In the genomic region with DNA sequence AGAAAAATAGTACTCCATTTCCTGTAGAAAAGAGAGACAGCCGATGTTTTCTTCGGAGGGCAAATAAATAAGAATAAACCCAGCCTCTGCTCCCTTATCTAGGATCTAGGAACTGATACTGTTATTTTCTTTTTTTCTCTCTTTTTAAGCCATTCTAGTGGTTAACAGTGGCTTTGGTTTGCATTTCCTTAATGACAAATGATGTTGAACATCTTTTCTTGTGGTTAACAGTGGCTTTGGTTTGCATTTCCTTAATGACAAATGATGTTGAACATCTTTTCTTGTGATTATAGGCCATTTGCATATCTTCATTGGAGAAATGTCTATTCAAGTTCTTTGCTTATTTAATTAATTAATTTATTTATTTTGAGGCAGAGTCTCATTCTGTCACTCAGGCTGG, we compare ENCODE assay signal across 33 cellular contexts. TPM values are rescaled to one million over a fixed set of nuclear protein-coding genes. Genes with fewer than 3 reads are reported as not detected.
DNase-seq lines count a peak whose midpoint lies in the region; ATAC-seq, FAIRE-seq and TF ChIP-seq lines count a peak whose summit lies in the region.
"Had no signal": no experiment of that assay in that cellular context is flagged by ENCODE, and none has a peak within 500 bp of the region (broad histone marks: within the 10 kb centered on the region; RNA-seq: fewer than 3 reads in every experiment).

No MANE protein-coding gene starts in this region.

- BruUV-seq in OCI-LY7 (replicated peaks; lab: Mats Ljungman, UMichigan), result no TSS peak

- H3K79me2 ChIP-seq in OCI-LY7 (ENCODE audit: insufficient read depth, low read depth, low read length) (no peaks in the 10 kb centered on the region), keratinocyte (ENCODE audit: control insufficient read depth, insufficient read depth, low read length) (no peaks in the 10 kb centered on the region)

- DNase-seq in activated naive CD8-positive, alpha-beta T cell treated with anti-CD3 and anti-CD28 coated beads, Interleukin-2, amount 10 ng/mL, durations not matched to agents 7 days and 5 days, result no peak
- no peak for DNase-seq in activated naive CD8-positive, alpha-beta T cell treated with anti-CD3 and anti-CD28 coated beads for 36 hours
- DNase-seq in OCI-LY7 (ENCODE audit: low spot score), result no peak
- DNase-seq in keratinocyte (ENCODE audit: low read depth, low spot score), result no peak
- no peak for DNase-seq in vagina (ENCODE audit: extremely low spot score in 2 of 2)
- no peak for DNase-seq in mesenteric fat pad (ENCODE audit: low spot score)
- DNase-seq: activated CD4-positive, alpha-beta memory T cell treated with anti-CD3 and anti-CD28 coated beads, Interleukin-2, amount 10 ng/mL, durations not matched to agents 7 days and 5 days; activated effector memory CD4-positive, alpha-beta T cell treated with anti-CD3 and anti-CD28 coated beads, Interleukin-2, amount 50 U/mL, for 16 hours; activated naive CD8-positive, alpha-beta T cell treated with anti-CD3 and anti-CD28 coated beads, Interleukin-2, amount 50 U/mL, for 24 hours; activated T-cell treated with anti-CD3 and anti-CD28 coated beads for 4 hours; AML-193; COR-L47; DMS79 treated with DMSO at 0.1 percent for 48 hours; effector memory CD4-positive, alpha-beta T cell; left ventricle myocardium superior; NCI-H1105 treated with DMSO at 0.1 percent for 48 hours; NCI-H2107; NCI-H446 treated with DMSO at 0.1 percent for 48 hours; NK-92 treated with Interleukin-12 subunit alpha and Interleukin-12 subunit beta, amount 100 ng/mL, for 24 hours; Peyer's patch; SIG-M5; stimulated activated CD4-positive, alpha-beta T cell treated with anti-CD3 and anti-CD28 coated beads, Interleukin-1b, Interleukin-23, amount 100 ng/mL, for 48 hours had no signal

- TF ChIP-seq EP300 in gastroesophageal sphincter (IDR thresholded peaks at IDR 0.05), result no peak

- no peak overlapping the region for H2AFZ ChIP-seq in OCI-LY7 (ENCODE audit: low read length)
- no peak overlapping the region for H2AFZ ChIP-seq in keratinocyte (ENCODE audit: control insufficient read depth, low read length)

- 30 to 36% methylated on average over 2 of the region's 2 CpGs for WGBS in gastroesophageal sphincter (ENCODE audit: low coverage in 1 of 2), 2 donors

- FAIRE-seq in keratinocyte (lab: Jason Lieb, UNC), result peak; percentile 13
- FAIRE-seq: A204.1, colon, frontal cortex had no signal

- peaks cover 10% of the 10 kb centered on the region for H3K9me3 Mint-ChIP-seq in activated naive CD8-positive, alpha-beta T cell treated with anti-CD3 and anti-CD28 coated beads, Interleukin-2, amount 10 ng/mL, durations not matched to agents 7 days and 5 days
- peaks cover 10% of the 10 kb centered on the region for H3K9me3 Mint-ChIP-seq in activated naive CD8-positive, alpha-beta T cell treated with anti-CD3 and anti-CD28 coated beads for 36 hours

- no peak overlapping the region for H3K9ac ChIP-seq in keratinocyte (ENCODE audit: control insufficient read depth, extremely low read depth, insufficient read depth, low read length)

- H3K4me3 ChIP-seq in OCI-LY7 (ENCODE audit: low read depth, low read length, poor library complexity, severe bottlenecking) (no peak overlapping the region), keratinocyte (ENCODE audit: control insufficient read depth in 2 of 3, extremely low read depth in 1 of 3, insufficient read depth in 2 of 3, low read depth in 1 of 3, low read length in 3 of 3) (no peak overlapping the region), vagina (no peak overlapping the region), gastroesophageal sphincter (no peak overlapping the region)
- H3K4me3 ChIP-seq: HAP-1, Peyer's patch, skin epidermis had no signal

- H3K9me3 ChIP-seq in OCI-LY7 (ENCODE audit: low read length) (0 out of 2 replicates have a peak, but pooled peaks cover 6% of the 10 kb centered on the region), keratinocyte (ENCODE audit: control insufficient read depth, low read depth, low read length) (no peaks in the 10 kb centered on the region), vagina (peaks cover 5% of the 10 kb centered on the region), gastroesophageal sphincter (peaks cover 0 to 13% (median 0%) of the 10 kb centered on the region in 3 donors)
- H3K9me3 ChIP-seq: Peyer's patch had no signal

- peaks cover 12% of the 10 kb centered on the region for H3K27me3 ChIP-seq in keratinocyte (ENCODE audit: control insufficient read depth, extremely low read depth, insufficient read depth, low read length)
- H3K27me3 ChIP-seq in vagina, result no peaks in the 10 kb centered on the region
- H3K27me3 ChIP-seq in gastroesophageal sphincter, result no peaks in the 10 kb centered on the region
- H3K27me3 ChIP-seq: Peyer's patch had no signal

- H3K36me3 ChIP-seq in OCI-LY7 (ENCODE audit: insufficient read depth, low read length) (no peaks in the 10 kb centered on the region), keratinocyte (ENCODE audit: control insufficient read depth in 2 of 2, extremely low read depth in 1 of 2, insufficient read depth in 2 of 2, low read length in 2 of 2) (no peaks in the 10 kb centered on the region), vagina (no peaks in the 10 kb centered on the region), gastroesophageal sphincter (no peaks in the 10 kb centered on the region)
- H3K36me3 ChIP-seq: HAP-1, Peyer's patch had no signal

- no peaks in the 10 kb centered on the region for H3K9me2 ChIP-seq in OCI-LY7 (ENCODE audit: insufficient read depth, low read length)

- TF ChIP-seq POLR2A in vagina (IDR thresholded peaks at IDR 0.05) (no peak), gastroesophageal sphincter (IDR thresholded peaks at IDR 0.05) (no peak)

- CTCF ChIA-PET in OCI-LY7 (lab: Charles Lee; ENCODE audit: unreplicated experiment), result no interaction called here

- H3K27ac ChIP-seq in OCI-LY7 (ENCODE audit: low read depth, low read length, poor library complexity, severe bottlenecking), result no peak overlapping the region
- H3K27ac ChIP-seq in keratinocyte (ENCODE audit: control insufficient read depth, insufficient read depth, low read length), result no peak overlapping the region
- H3K27ac ChIP-seq in vagina, result peak overlapping the region; percentile 51
- peak overlapping the region in 1 of 4 donors; percentile 46 for H3K27ac ChIP-seq in gastroesophageal sphincter
- H3K27ac ChIP-seq: Peyer's patch, skin epidermis had no signal

- H3K4me3 Mint-ChIP-seq in activated naive CD8-positive, alpha-beta T cell treated with anti-CD3 and anti-CD28 coated beads, Interleukin-2, amount 10 ng/mL, durations not matched to agents 7 days and 5 days, result no peak overlapping the region
- no peak overlapping the region for H3K4me3 Mint-ChIP-seq in activated naive CD8-positive, alpha-beta T cell treated with anti-CD3 and anti-CD28 coated beads for 36 hours
- H3K4me3 Mint-ChIP-seq: activated CD4-positive, alpha-beta memory T cell treated with anti-CD3 and anti-CD28 coated beads, Interleukin-2, amount 10 ng/mL, durations not matched to agents 7 days and 5 days; activated naive CD8-positive, alpha-beta T cell treated with anti-CD3 and anti-CD28 coated beads, Interleukin-2, amount 50 U/mL, for 24 hours; brain; type B pancreatic cell had no signal

- H3K4me1 Mint-ChIP-seq in activated naive CD8-positive, alpha-beta T cell treated with anti-CD3 and anti-CD28 coated beads, Interleukin-2, amount 10 ng/mL, durations not matched to agents 7 days and 5 days, result peaks cover 11% of the 10 kb centered on the region
- peaks cover 7% of the 10 kb centered on the region for H3K4me1 Mint-ChIP-seq in activated naive CD8-positive, alpha-beta T cell treated with anti-CD3 and anti-CD28 coated beads for 36 hours

- TF ChIP-seq CTCF in OCI-LY7 (conservative IDR thresholded peaks at IDR 0.05; ENCODE audit: low read length), result no peak
- TF ChIP-seq CTCF in keratinocyte (optimal IDR thresholded peaks at IDR 0.05 in 1 of 3, IDR thresholded peaks at IDR 0.05 in 1 of 3, conservative IDR thresholded peaks at IDR 0.05 in 1 of 3; ENCODE audit: extremely low read depth in 1 of 3, insufficient read depth in 2 of 3, low read length in 3 of 3), result no peak
- no peak for TF ChIP-seq CTCF in vagina (IDR thresholded peaks at IDR 0.05)
- TF ChIP-seq CTCF in gastroesophageal sphincter (IDR thresholded peaks at IDR 0.05), result no peak

- peaks cover 71% of the 10 kb centered on the region for H3K27me3 Mint-ChIP-seq in activated naive CD8-positive, alpha-beta T cell treated with anti-CD3 and anti-CD28 coated beads, Interleukin-2, amount 10 ng/mL, durations not matched to agents 7 days and 5 days
- H3K27me3 Mint-ChIP-seq in activated naive CD8-positive, alpha-beta T cell treated with anti-CD3 and anti-CD28 coated beads for 36 hours, result peaks cover 47% of the 10 kb centered on the region

- no peaks in the 10 kb centered on the region for H3K9me1 ChIP-seq in keratinocyte (ENCODE audit: control insufficient read depth, extremely low read depth, insufficient read depth, low read length)

- no peak overlapping the region for H3K27ac Mint-ChIP-seq in activated naive CD8-positive, alpha-beta T cell treated with anti-CD3 and anti-CD28 coated beads, Interleukin-2, amount 10 ng/mL, durations not matched to agents 7 days and 5 days
- H3K27ac Mint-ChIP-seq in activated naive CD8-positive, alpha-beta T cell treated with anti-CD3 and anti-CD28 coated beads for 36 hours, result no peak overlapping the region
- H3K27ac Mint-ChIP-seq: activated CD4-positive, alpha-beta memory T cell treated with anti-CD3 and anti-CD28 coated beads, Interleukin-2, amount 10 ng/mL, durations not matched to agents 7 days and 5 days; activated naive CD8-positive, alpha-beta T cell treated with anti-CD3 and anti-CD28 coated beads, Interleukin-2, amount 50 U/mL, for 24 hours; brain; type B pancreatic cell had no signal

- peaks cover 2% of the 10 kb centered on the region for H3K36me3 Mint-ChIP-seq in activated naive CD8-positive, alpha-beta T cell treated with anti-CD3 and anti-CD28 coated beads, Interleukin-2, amount 10 ng/mL, durations not matched to agents 7 days and 5 days
- H3K36me3 Mint-ChIP-seq in activated naive CD8-positive, alpha-beta T cell treated with anti-CD3 and anti-CD28 coated beads for 36 hours, result no peaks in the 10 kb centered on the region
- H3K36me3 Mint-ChIP-seq: brain, type B pancreatic cell had no signal

- peak overlapping the region; percentile 22; the same call in 1 of the 2 replicates for H3K4me2 ChIP-seq in OCI-LY7 (ENCODE audit: low read length)
- no peak overlapping the region for H3K4me2 ChIP-seq in keratinocyte (ENCODE audit: control insufficient read depth, extremely low read depth, insufficient read depth, low read depth, low read length)

- no peaks in the 10 kb centered on the region for H4K20me1 ChIP-seq in OCI-LY7 (ENCODE audit: insufficient read depth, low read length)
- no peaks in the 10 kb centered on the region for H4K20me1 ChIP-seq in keratinocyte (ENCODE audit: control insufficient read depth, extremely low read depth, insufficient read depth, low read length)

- dilution Hi-C loops in keratinocyte (cut with MboI; ENCODE audit: extremely low pct_ligation_motif_present, low sequenced_read_pairs), result no loop called here

- ATAC-seq in activated naive CD8-positive, alpha-beta T cell treated with anti-CD3 and anti-CD28 coated beads, Interleukin-2, amount 10 ng/mL, durations not matched to agents 7 days and 5 days (ENCODE audit: low read depth), result peak; percentile 36
- ATAC-seq in gastroesophageal sphincter (no peak), HG03520 (IDR thresholded peaks at IDR 0.05; ENCODE audit: unreplicated experiment) (no peak)
- ATAC-seq: activated CD4-positive, CD25-positive, alpha-beta regulatory T cell treated with anti-CD3 and anti-CD28 coated beads, Interleukin-2, amount 50 U/mL, for 24 hours; activated naive CD8-positive, alpha-beta T cell treated with anti-CD3 and anti-CD28 coated beads, Interleukin-2, amount 50 U/mL, for 24 hours; esophagus mucosa; left ventricle myocardium superior had no signal

- H3K4me1 ChIP-seq in OCI-LY7 (ENCODE audit: insufficient read depth, low read length, poor library complexity, severe bottlenecking) (peaks cover 3% of the 10 kb centered on the region), keratinocyte (ENCODE audit: control insufficient read depth, extremely low read depth, insufficient read depth, low read length) (peaks cover 11% of the 10 kb centered on the region), vagina (peaks cover 42% of the 10 kb centered on the region), gastroesophageal sphincter (peaks cover 0 to 36% (median 0%) of the 10 kb centered on the region in 3 donors)

- POLR2A ChIA-PET in activated naive CD8-positive, alpha-beta T cell treated with anti-CD3 and anti-CD28 coated beads, Interleukin-2, amount 10 ng/mL, durations not matched to agents 7 days and 5 days (lab: Charles Lee), result no interaction called here
- POLR2A ChIA-PET in OCI-LY7 (lab: Charles Lee), result interaction anchor here (0.7 kb wide), 2 partner anchors 163 to 667 kb away, joined by 3 to 4 read pairs; no protein-coding TSS in a partner anchor

- intact Hi-C loops in OCI-LY7 (cut with micrococcal nuclease; ENCODE audit: unreplicated experiment) (no loop called here), vagina (cut with DNase I) (no loop called here)

RNA-seq across cellular contexts. Expression of a gene that starts 20.6 kb away (rescaled TPM):
- 1 to 10 TPM; 3.0 to 4.7 TPM for total RNA-seq in activated naive CD8-positive, alpha-beta T cell treated with anti-CD3 and anti-CD28 coated beads, Interleukin-2, amount 10 ng/mL, durations not matched to agents 7 days and 5 days
- total RNA-seq in activated naive CD8-positive, alpha-beta T cell treated with anti-CD3 and anti-CD28 coated beads for 36 hours, result not detected
- 0.15 TPM in 1 of 2 replicates, not detected in the other for total RNA-seq in OCI-LY7 (2014; rRNA removed; shearing (Covaris generic))
- total RNA-seq in OCI-LY7 (2022), result 0.23 TPM in 1 of 2 replicates, not detected in the other
- polyA plus RNA-seq in keratinocyte, result 0.12 to 0.27 TPM (median 0.19 TPM) in 3 replicates
- not detected for polyA plus RNA-seq in keratinocyte (2011; ENCODE audit: low read depth)
- 0.05 and 0.32 TPM in 2 replicates for polyA plus RNA-seq in keratinocyte (2011; cell fraction: cytosol; rRNA removed)
- 0.56 and 0.88 TPM in 2 replicates for polyA plus RNA-seq in keratinocyte (2011; cell fraction: nucleus; rRNA removed)
- 0.08 and 0.63 TPM in 2 replicates for polyA plus RNA-seq in keratinocyte (2012; ENCODE audit: low replicate concordance)
- polyA minus RNA-seq in keratinocyte, result 0.40 TPM in 1 of 3 replicates, not detected in the others
- polyA minus RNA-seq in keratinocyte (2011; cell fraction: cytosol; rRNA and poly(A)+ RNA removed), result not detected
- polyA minus RNA-seq in keratinocyte (2011; cell fraction: nucleus; rRNA and poly(A)+ RNA removed), result 0.53 and 1.7 TPM in 2 replicates
- total RNA-seq in vagina, result 30.0 TPM
- 10 to 100 TPM; 20.9 to 29.0 (median 23.5) TPM for total RNA-seq in gastroesophageal sphincter
- total RNA-seq in mesenteric fat pad, result 20.5 TPM
- total RNA-seq: activated CD4-positive, alpha-beta memory T cell treated with anti-CD3 and anti-CD28 coated beads, Interleukin-2, amount 10 ng/mL, durations not matched to agents 7 days and 5 days had no signal

RNA-seq across cellular contexts. Expression of a gene that starts 29.0 kb away (rescaled TPM):
- total RNA-seq in activated naive CD8-positive, alpha-beta T cell treated with anti-CD3 and anti-CD28 coated beads, Interleukin-2, amount 10 ng/mL, durations not matched to agents 7 days and 5 days, result not detected
- total RNA-seq in activated naive CD8-positive, alpha-beta T cell treated with anti-CD3 and anti-CD28 coated beads for 36 hours, result not detected
- total RNA-seq in OCI-LY7 (2014; rRNA removed; shearing (Covaris generic)), result not detected in 2 replicates
- not detected in 2 replicates for total RNA-seq in OCI-LY7 (2022)
- polyA plus RNA-seq in keratinocyte, result not detected in 3 replicates
- not detected for polyA plus RNA-seq in keratinocyte (2011; ENCODE audit: low read depth)
- not detected in 2 replicates for polyA plus RNA-seq in keratinocyte (2011; cell fraction: cytosol; rRNA removed)
- polyA plus RNA-seq in keratinocyte (2011; cell fraction: nucleus; rRNA removed), result not detected in 2 replicates
- polyA plus RNA-seq in keratinocyte (2012; ENCODE audit: low replicate concordance), result not detected in 2 replicates
- polyA minus RNA-seq in keratinocyte, result not detected in 3 replicates
- polyA minus RNA-seq in keratinocyte (2011; cell fraction: cytosol; rRNA and poly(A)+ RNA removed), result not detected
- not detected in 2 replicates for polyA minus RNA-seq in keratinocyte (2011; cell fraction: nucleus; rRNA and poly(A)+ RNA removed)
- not detected for total RNA-seq in vagina
- total RNA-seq in gastroesophageal sphincter, result not detected
- not detected for total RNA-seq in mesenteric fat pad
- total RNA-seq: activated CD4-positive, alpha-beta memory T cell treated with anti-CD3 and anti-CD28 coated beads, Interleukin-2, amount 10 ng/mL, durations not matched to agents 7 days and 5 days; esophagus mucosa; frontal cortex; Peyer's patch had no signal

RNA-seq across cellular contexts. Expression of a gene that starts 57.0 kb away (rescaled TPM):
- not detected for total RNA-seq in activated naive CD8-positive, alpha-beta T cell treated with anti-CD3 and anti-CD28 coated beads, Interleukin-2, amount 10 ng/mL, durations not matched to agents 7 days and 5 days
- total RNA-seq in activated naive CD8-positive, alpha-beta T cell treated with anti-CD3 and anti-CD28 coated beads for 36 hours, result under 1 TPM in 1 of 2 experiments, not detected in 1; 0.21 TPM
- not detected in 2 replicates for total RNA-seq in OCI-LY7 (2014; rRNA removed; shearing (Covaris generic))
- total RNA-seq in OCI-LY7 (2022) (0.74 and 1.8 TPM in 2 replicates), vagina (2.0 TPM), gastroesophageal sphincter (1 to 10 TPM; 1.3 to 4.2 (median 4.0) TPM), mesenteric fat pad (0.90 TPM)
- polyA plus RNA-seq in keratinocyte, result 0.15 TPM in 1 of 3 replicates, not detected in the others
- 0.20 TPM for polyA plus RNA-seq in keratinocyte (2011; ENCODE audit: low read depth)
- polyA plus RNA-seq in keratinocyte (2011; cell fraction: cytosol; rRNA removed), result 0.12 TPM in 1 of 2 replicates, not detected in the other
- polyA plus RNA-seq in keratinocyte (2011; cell fraction: nucleus; rRNA removed), result 0.09 and 0.17 TPM in 2 replicates
- polyA plus RNA-seq in keratinocyte (2012; ENCODE audit: low replicate concordance), result 0.27 TPM in 1 of 2 replicates, not detected in the other
- not detected in 3 replicates for polyA minus RNA-seq in keratinocyte
- not detected for polyA minus RNA-seq in keratinocyte (2011; cell fraction: cytosol; rRNA and poly(A)+ RNA removed)
- not detected in 2 replicates for polyA minus RNA-seq in keratinocyte (2011; cell fraction: nucleus; rRNA and poly(A)+ RNA removed)
- total RNA-seq: activated CD4-positive, alpha-beta memory T cell treated with anti-CD3 and anti-CD28 coated beads, Interleukin-2, amount 10 ng/mL, durations not matched to agents 7 days and 5 days; esophagus mucosa; frontal cortex; Peyer's patch had no signal
